8 cellular contexts compared by ENCODE assay signal in the genomic region with DNA sequence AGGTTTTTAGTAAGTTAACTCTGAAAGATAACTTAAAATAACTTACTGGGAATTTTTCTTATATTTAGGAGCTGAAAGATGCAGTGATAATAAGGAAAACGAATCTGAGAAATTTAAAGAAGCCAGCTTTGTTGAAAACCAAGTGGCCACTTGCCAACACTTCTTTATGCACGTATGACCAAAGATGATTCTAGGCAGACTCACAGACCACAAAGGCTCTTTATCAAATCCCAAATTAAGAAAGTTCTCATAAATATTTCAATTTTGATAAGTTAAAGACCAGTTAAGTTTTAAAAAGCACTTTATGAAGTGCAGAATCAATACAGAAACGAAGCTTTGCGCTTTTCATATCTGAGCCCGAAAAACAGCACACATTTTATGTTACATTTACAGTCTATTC. TPM values are rescaled to one million over a fixed set of nuclear protein-coding genes. Genes with fewer than 3 reads are reported as not detected.
DNase-seq lines count a peak whose midpoint lies in the region; ATAC-seq lines count a peak whose summit lies in the region.

No MANE protein-coding gene starts in this region.

- H3K4me1 Mint-ChIP-seq in activated T-cell treated with anti-CD3 and anti-CD28 coated beads, Interleukin-2, amount 50 U/mL, for 72 hours (ENCODE audit: low read depth) = peaks cover 44% of the 10 kb centered on the region
- peaks cover 21% of the 10 kb centered on the region for H3K4me1 Mint-ChIP-seq in activated CD8-positive, alpha-beta T cell treated with anti-CD3 and anti-CD28 coated beads, Interleukin-2, amount 10 ng/mL, durations not matched to agents 7 days and 5 days (ENCODE audit: low read depth)
- peaks cover 34% of the 10 kb centered on the region for H3K4me1 Mint-ChIP-seq in stimulated activated memory B cell treated with anti-CD40 and anti-IgM and Interleukin-4, amounts not matched to agents 10 μg/mL and 1 μg/mL and 100 μg/mL, for 72 hours

- no peak for DNase-seq in activated T-cell treated with anti-CD3 and anti-CD28 coated beads, Interleukin-2, amount 50 U/mL, for 72 hours
- DNase-seq in activated T-cell treated with anti-CD3 and anti-CD28 coated beads, Interleukin-2, amount 50 U/mL, for 48 hours = no peak
- DNase-seq in activated CD8-positive, alpha-beta T cell treated with anti-CD3 and anti-CD28 coated beads, Interleukin-2, amount 10 ng/mL, durations not matched to agents 7 days and 5 days = no peak
- no peak for DNase-seq in germinal center (ENCODE audit: low spot score)

- no peak for ATAC-seq in activated T-cell treated with anti-CD3 and anti-CD28 coated beads, Interleukin-2, amount 50 U/mL, for 72 hours (replicated peaks in 1 of 2)
- no peak for ATAC-seq in activated CD8-positive, alpha-beta T cell treated with anti-CD3 and anti-CD28 coated beads, Interleukin-2, amount 10 ng/mL, durations not matched to agents 7 days and 5 days
- no peak for ATAC-seq in stimulated activated memory B cell treated with anti-CD40 and anti-IgM and Interleukin-4, amounts not matched to agents 10 μg/mL and 1 μg/mL and 100 μg/mL, for 72 hours
- ATAC-seq in GM19351 (IDR thresholded peaks at IDR 0.05; ENCODE audit: unreplicated experiment) (no peak), GM19455 (IDR thresholded peaks at IDR 0.05; ENCODE audit: unreplicated experiment) (no peak)

- peaks cover 1 to 5% of the 10 kb centered on the region in 2 donors for H3K36me3 Mint-ChIP-seq in activated T-cell treated with anti-CD3 and anti-CD28 coated beads, Interleukin-2, amount 50 U/mL, for 72 hours (ENCODE audit: insufficient read depth in 2 of 2)
- peaks cover 15% of the 10 kb centered on the region for H3K36me3 Mint-ChIP-seq in activated CD8-positive, alpha-beta T cell treated with anti-CD3 and anti-CD28 coated beads, Interleukin-2, amount 10 ng/mL, durations not matched to agents 7 days and 5 days (ENCODE audit: low read depth)
- peaks cover 8% of the 10 kb centered on the region for H3K36me3 Mint-ChIP-seq in stimulated activated memory B cell treated with anti-CD40 and anti-IgM and Interleukin-4, amounts not matched to agents 10 μg/mL and 1 μg/mL and 100 μg/mL, for 72 hours

- POLR2A ChIA-PET in activated CD8-positive, alpha-beta T cell treated with anti-CD3 and anti-CD28 coated beads, Interleukin-2, amount 10 ng/mL, durations not matched to agents 7 days and 5 days (lab: Charles Lee) = interaction anchor here (1.5 to 2.8 kb wide), 3 partner anchors 8 to 94 kb away, joined by 4 to 36 read pairs (median 4); a partner anchor contains a TSS

- H3K4me3 ChIP-seq in iPS-11a (ENCODE audit: low read depth, low read length) = peak overlapping the region; percentile 84

- H3K27me3 Mint-ChIP-seq in activated T-cell treated with anti-CD3 and anti-CD28 coated beads, Interleukin-2, amount 50 U/mL, for 72 hours (ENCODE audit: low read depth) = no peaks in the 10 kb centered on the region
- no peaks in the 10 kb centered on the region for H3K27me3 Mint-ChIP-seq in activated CD8-positive, alpha-beta T cell treated with anti-CD3 and anti-CD28 coated beads, Interleukin-2, amount 10 ng/mL, durations not matched to agents 7 days and 5 days (ENCODE audit: low read depth)
- no peaks in the 10 kb centered on the region for H3K27me3 Mint-ChIP-seq in stimulated activated memory B cell treated with anti-CD40 and anti-IgM and Interleukin-4, amounts not matched to agents 10 μg/mL and 1 μg/mL and 100 μg/mL, for 72 hours

- CTCF ChIA-PET in activated CD8-positive, alpha-beta T cell treated with anti-CD3 and anti-CD28 coated beads, Interleukin-2, amount 10 ng/mL, durations not matched to agents 7 days and 5 days (lab: Charles Lee) = interaction anchor here (0.8 to 0.9 kb wide), 3 partner anchors 42 to 134 kb away, joined by 3 to 4 read pairs (median 3); no protein-coding TSS in a partner anchor

- no peaks in the 10 kb centered on the region for H3K9me3 Mint-ChIP-seq in activated T-cell treated with anti-CD3 and anti-CD28 coated beads, Interleukin-2, amount 50 U/mL, for 72 hours
- no peaks in the 10 kb centered on the region for H3K9me3 Mint-ChIP-seq in activated CD8-positive, alpha-beta T cell treated with anti-CD3 and anti-CD28 coated beads, Interleukin-2, amount 10 ng/mL, durations not matched to agents 7 days and 5 days (ENCODE audit: insufficient read depth)
- H3K9me3 Mint-ChIP-seq in stimulated activated memory B cell treated with anti-CD40 and anti-IgM and Interleukin-4, amounts not matched to agents 10 μg/mL and 1 μg/mL and 100 μg/mL, for 72 hours = no peaks in the 10 kb centered on the region

- H3K27ac Mint-ChIP-seq in activated T-cell treated with anti-CD3 and anti-CD28 coated beads, Interleukin-2, amount 50 U/mL, for 72 hours = peak overlapping the region; percentile 100
- H3K27ac Mint-ChIP-seq in activated CD8-positive, alpha-beta T cell treated with anti-CD3 and anti-CD28 coated beads, Interleukin-2, amount 10 ng/mL, durations not matched to agents 7 days and 5 days = peak overlapping the region; percentile 97
- peak overlapping the region; percentile 96 for H3K27ac Mint-ChIP-seq in stimulated activated memory B cell treated with anti-CD40 and anti-IgM and Interleukin-4, amounts not matched to agents 10 μg/mL and 1 μg/mL and 100 μg/mL, for 72 hours

- H3K4me3 Mint-ChIP-seq in activated T-cell treated with anti-CD3 and anti-CD28 coated beads, Interleukin-2, amount 50 U/mL, for 72 hours = peak overlapping the region; percentile 91 to 99
- peak overlapping the region; percentile 96 for H3K4me3 Mint-ChIP-seq in activated CD8-positive, alpha-beta T cell treated with anti-CD3 and anti-CD28 coated beads, Interleukin-2, amount 10 ng/mL, durations not matched to agents 7 days and 5 days
- peak overlapping the region; percentile 89 for H3K4me3 Mint-ChIP-seq in stimulated activated memory B cell treated with anti-CD40 and anti-IgM and Interleukin-4, amounts not matched to agents 10 μg/mL and 1 μg/mL and 100 μg/mL, for 72 hours

RNA-seq across cellular contexts. Expression of a gene that starts 1.5 kb away (rescaled TPM):
- 10 to 100 TPM; 33.6 to 34.9 TPM for total RNA-seq in activated T-cell treated with anti-CD3 and anti-CD28 coated beads, Interleukin-2, amount 50 U/mL, for 72 hours
- total RNA-seq in activated CD8-positive, alpha-beta T cell treated with anti-CD3 and anti-CD28 coated beads, Interleukin-2, amount 10 ng/mL, durations not matched to agents 7 days and 5 days = 10 to 100 TPM; 27.2 to 30.3 TPM
